ENCODE assay signal across 1 cellular context in genomic region chr1:25338188-25338981, GRCh38.
TF ChIP-seq lines count a peak whose summit lies in the region.

TMEM50A (plus strand) TSS chr1:25338334; CDS start chr1:25340487, 2,153 bp downstream.

TF ChIP-seq in HEK293, 187 proteins besides CTCF, POLR2A, EP300 and RAD21 (continued from another document and continues in another):
- TF ChIP-seq ZNF639 (tag by site-specific recombination; IDR thresholded peaks at IDR 0.05): no peak
- TF ChIP-seq, protein P1, sequence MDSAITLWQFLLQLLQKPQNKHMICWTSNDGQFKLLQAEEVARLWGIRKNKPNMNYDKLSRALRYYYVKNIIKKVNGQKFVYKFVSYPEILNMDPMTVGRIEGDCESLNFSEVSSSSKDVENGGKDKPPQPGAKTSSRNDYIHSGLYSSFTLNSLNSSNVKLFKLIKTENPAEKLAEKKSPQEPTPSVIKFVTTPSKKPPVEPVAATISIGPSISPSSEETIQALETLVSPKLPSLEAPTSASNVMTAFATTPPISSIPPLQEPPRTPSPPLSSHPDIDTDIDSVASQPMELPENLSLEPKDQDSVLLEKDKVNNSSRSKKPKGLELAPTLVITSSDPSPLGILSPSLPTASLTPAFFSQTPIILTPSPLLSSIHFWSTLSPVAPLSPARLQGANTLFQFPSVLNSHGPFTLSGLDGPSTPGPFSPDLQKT (IDR thresholded peaks at IDR 0.05; ENCODE audit: borderline replicate concordance, low read depth, low read length): no peak
- TF ChIP-seq REST (tag by site-specific recombination; IDR thresholded peaks at IDR 0.05): no peak
- TF ChIP-seq ZFHX2 (tag by site-specific recombination; conservative IDR thresholded peaks at IDR 0.05): no peak; the same call in 1 of the 2 replicates
- no peak for TF ChIP-seq ZNF530 (tag by site-specific recombination; IDR thresholded peaks at IDR 0.05; ENCODE audit: low read depth)
- TF ChIP-seq, protein P2, sequence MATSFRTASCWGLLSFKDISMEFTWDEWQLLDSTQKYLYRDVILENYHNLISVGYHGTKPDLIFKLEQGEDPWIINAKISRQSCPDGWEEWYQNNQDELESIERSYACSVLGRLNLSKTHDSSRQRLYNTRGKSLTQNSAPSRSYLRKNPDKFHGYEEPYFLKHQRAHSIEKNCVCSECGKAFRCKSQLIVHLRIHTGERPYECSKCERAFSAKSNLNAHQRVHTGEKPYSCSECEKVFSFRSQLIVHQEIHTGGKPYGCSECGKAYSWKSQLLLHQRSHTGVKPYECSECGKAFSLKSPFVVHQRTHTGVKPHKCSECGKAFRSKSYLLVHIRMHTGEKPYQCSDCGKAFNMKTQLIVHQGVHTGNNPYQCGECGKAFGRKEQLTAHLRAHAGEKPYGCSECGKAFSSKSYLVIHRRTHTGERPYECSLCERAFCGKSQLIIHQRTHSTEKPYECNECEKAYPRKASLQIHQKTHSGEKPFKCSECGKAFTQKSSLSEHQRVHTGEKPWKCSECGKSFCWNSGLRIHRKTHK (tag by site-specific recombination; IDR thresholded peaks at IDR 0.05): no peak
- TF ChIP-seq, protein P3, sequence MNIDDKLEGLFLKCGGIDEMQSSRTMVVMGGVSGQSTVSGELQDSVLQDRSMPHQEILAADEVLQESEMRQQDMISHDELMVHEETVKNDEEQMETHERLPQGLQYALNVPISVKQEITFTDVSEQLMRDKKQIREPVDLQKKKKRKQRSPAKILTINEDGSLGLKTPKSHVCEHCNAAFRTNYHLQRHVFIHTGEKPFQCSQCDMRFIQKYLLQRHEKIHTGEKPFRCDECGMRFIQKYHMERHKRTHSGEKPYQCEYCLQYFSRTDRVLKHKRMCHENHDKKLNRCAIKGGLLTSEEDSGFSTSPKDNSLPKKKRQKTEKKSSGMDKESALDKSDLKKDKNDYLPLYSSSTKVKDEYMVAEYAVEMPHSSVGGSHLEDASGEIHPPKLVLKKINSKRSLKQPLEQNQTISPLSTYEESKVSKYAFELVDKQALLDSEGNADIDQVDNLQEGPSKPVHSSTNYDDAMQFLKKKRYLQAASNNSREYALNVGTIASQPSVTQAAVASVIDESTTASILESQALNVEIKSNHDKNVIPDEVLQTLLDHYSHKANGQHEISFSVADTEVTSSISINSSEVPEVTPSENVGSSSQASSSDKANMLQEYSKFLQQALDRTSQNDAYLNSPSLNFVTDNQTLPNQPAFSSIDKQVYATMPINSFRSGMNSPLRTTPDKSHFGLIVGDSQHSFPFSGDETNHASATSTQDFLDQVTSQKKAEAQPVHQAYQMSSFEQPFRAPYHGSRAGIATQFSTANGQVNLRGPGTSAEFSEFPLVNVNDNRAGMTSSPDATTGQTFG (tag by site-specific recombination; IDR thresholded peaks at IDR 0.05; ENCODE audit: borderline replicate concordance): no peak
- TF ChIP-seq SCRT2 (tag by site-specific recombination; IDR thresholded peaks at IDR 0.05): no peak
- no peak for TF ChIP-seq ZNF626 (tag by site-specific recombination; IDR thresholded peaks at IDR 0.05)
- TF ChIP-seq SP7 (tag by site-specific recombination; IDR thresholded peaks at IDR 0.05): peak; percentile 81
- no peak for TF ChIP-seq ZNF777 (tag by site-specific recombination; IDR thresholded peaks at IDR 0.05; ENCODE audit: borderline replicate concordance)
- TF ChIP-seq ZNF76 (tag by site-specific recombination; IDR thresholded peaks at IDR 0.05; ENCODE audit: borderline replicate concordance, low read depth): peak; percentile 20; the same call in 1 of the 2 replicates
- TF ChIP-seq ZNF664 (tag by site-specific recombination; IDR thresholded peaks at IDR 0.05): no peak
- TF ChIP-seq ZNF843 (tag by site-specific recombination; IDR thresholded peaks at IDR 0.05): peak; percentile 63; the same call in 1 of the 2 replicates
- TF ChIP-seq ZBTB49 (tag by site-specific recombination; IDR thresholded peaks at IDR 0.05; ENCODE audit: low read depth): no peak
- 0 out of 2 replicates have a peak, but pooled peaks have one; percentile 25 for TF ChIP-seq ZNF580 (tag by site-specific recombination; IDR thresholded peaks at IDR 0.05)
- TF ChIP-seq ZNF114 (tag by site-specific recombination; IDR thresholded peaks at IDR 0.05): no peak
- no peak for TF ChIP-seq ZNF169 (tag by site-specific recombination; IDR thresholded peaks at IDR 0.05)
- peak; percentile 78; the same call in 1 of the 2 replicates for TF ChIP-seq ZNF2 (tag by site-specific recombination; IDR thresholded peaks at IDR 0.05)
- TF ChIP-seq ZNF155 (tag by site-specific recombination; IDR thresholded peaks at IDR 0.05): no peak
- TF ChIP-seq ZBTB11 (tag by site-specific recombination; conservative IDR thresholded peaks at IDR 0.05; ENCODE audit: low read depth): peak; percentile 96
- TF ChIP-seq KLF9 (tag by site-specific recombination; IDR thresholded peaks at IDR 0.05; ENCODE audit: low read depth): peak; percentile 97
- TF ChIP-seq ZNF324 (tag by site-specific recombination; IDR thresholded peaks at IDR 0.05): peak; percentile 90
- no peak for TF ChIP-seq ZNF529 (tag by site-specific recombination; IDR thresholded peaks at IDR 0.05; ENCODE audit: insufficient replicate concordance)
- TF ChIP-seq, protein P4, sequence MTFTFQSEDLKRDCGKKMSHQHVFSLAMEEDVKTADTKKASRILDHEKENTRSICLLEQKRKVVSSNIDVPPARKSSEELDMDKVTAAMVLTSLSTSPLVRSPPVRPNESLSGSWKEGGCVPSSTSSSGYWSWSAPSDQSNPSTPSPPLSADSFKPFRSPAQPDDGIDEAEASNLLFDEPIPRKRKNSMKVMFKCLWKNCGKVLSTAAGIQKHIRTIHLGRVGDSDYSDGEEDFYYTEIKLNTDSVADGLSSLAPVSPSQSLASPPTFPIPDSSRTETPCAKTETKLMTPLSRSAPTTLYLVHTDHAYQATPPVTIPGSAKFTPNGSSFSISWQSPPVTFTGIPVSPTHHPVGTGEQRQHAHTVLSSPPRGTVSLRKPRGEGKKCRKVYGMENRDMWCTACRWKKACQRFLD (tag by site-specific recombination; IDR thresholded peaks at IDR 0.05): no peak
- TF ChIP-seq ZNF24 (tag by site-specific recombination; IDR thresholded peaks at IDR 0.05): 0 out of 2 replicates have a peak, but pooled peaks have one; percentile 15
- peak; percentile 85 for TF ChIP-seq SP2 (tag by site-specific recombination; IDR thresholded peaks at IDR 0.05)
- no peak for TF ChIP-seq ZNF280D (tag by site-specific recombination; IDR thresholded peaks at IDR 0.05)
